ENCODE assay signal across 23 cellular contexts in the genomic region with DNA sequence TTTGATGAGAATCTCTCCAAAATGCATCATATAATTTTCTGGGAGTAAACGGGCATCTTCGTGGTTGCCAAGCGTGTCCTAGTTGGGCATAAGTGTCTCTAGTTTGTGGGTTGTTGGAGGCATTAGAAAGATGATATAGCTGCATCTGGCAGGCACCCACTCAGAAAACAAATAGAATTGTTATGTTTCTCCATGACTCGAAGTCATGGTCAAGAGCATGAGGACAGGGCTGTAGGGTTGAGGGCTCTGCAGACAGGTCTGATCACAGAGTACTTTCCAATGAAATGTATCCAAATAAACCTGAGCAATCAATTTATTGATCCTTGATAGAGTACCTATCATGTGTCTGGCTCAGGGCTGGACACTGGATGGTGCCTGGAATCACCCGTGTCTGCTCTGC.
"Had no signal": no experiment of that assay in that cellular context is flagged by ENCODE, and none has a peak within 500 bp of the region (broad histone marks: within the 10 kb centered on the region; RNA-seq: fewer than 3 reads in every experiment).

No MANE protein-coding gene starts in this region.

- H3K27me3 Mint-ChIP-seq: IgD-negative memory B cell had no signal

- H3K4me3 Mint-ChIP-seq: IgD-negative memory B cell had no signal

- H3K9ac ChIP-seq: KMS-11, SK-N-SH had no signal

- H3K27ac ChIP-seq: KMS-11 had no signal

- H3K9me3 ChIP-seq: SK-N-SH had no signal

- DNase-seq: Kasumi-1; MM.1S; MV-4-11; NCI-H1048; NCI-H1105; NCI-H1436 treated with DMSO at 0.1 percent for 48 hours; NCI-H1694; NCI-H2029 treated with DMSO at 0.1 percent for 48 hours; NCI-H2171; NCI-H226; NCI-H446; NCI-H510A; NCI-H526 treated with DMSO at 0.1 percent for 48 hours; NCI-H748 treated with DMSO at 0.1 percent for 48 hours; NK-92 treated with Interleukin-12 subunit alpha and Interleukin-12 subunit beta, amount 100 ng/mL, for 24 hours; OCI-M1; RPMI8226; SHP77; SK-N-SH; T-helper 1 cell had no signal

- H3K4me3 ChIP-seq: K562 had no signal

- H3K4me1 Mint-ChIP-seq: IgD-negative memory B cell had no signal

- ATAC-seq: K562 had no signal

- H3K9me2 ChIP-seq: SK-N-SH had no signal

- H3K4me2 ChIP-seq: KMS-11, SK-N-SH had no signal

- H3K27ac Mint-ChIP-seq: IgD-negative memory B cell had no signal
